In the genomic region with DNA sequence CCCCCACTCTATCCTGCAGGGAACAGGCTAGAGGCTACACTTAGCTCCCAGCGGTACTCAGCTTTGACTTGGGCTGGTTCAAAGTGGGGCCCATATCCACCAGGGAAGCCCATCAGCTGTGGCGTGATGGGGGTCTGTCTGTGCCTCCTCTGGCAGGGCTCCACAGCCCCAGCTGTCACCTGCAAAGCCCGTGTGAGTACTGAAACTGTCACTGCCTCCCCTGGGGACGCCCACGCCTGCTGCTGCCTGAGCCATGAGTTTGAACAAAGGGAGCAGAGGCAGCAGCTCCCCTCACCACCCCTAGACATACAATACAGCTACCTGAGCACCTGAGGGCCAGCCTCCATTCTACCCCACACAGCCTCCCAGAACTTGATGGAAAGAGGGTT, we compare ENCODE assay signal across 1 cellular context.
TF ChIP-seq lines count a peak whose summit lies in the region.

No MANE protein-coding gene starts in this region.

TF ChIP-seq in HCT116, 20 proteins besides CTCF, POLR2A, EP300 and RAD21 (continued from another document):
- TF ChIP-seq, protein P1, sequence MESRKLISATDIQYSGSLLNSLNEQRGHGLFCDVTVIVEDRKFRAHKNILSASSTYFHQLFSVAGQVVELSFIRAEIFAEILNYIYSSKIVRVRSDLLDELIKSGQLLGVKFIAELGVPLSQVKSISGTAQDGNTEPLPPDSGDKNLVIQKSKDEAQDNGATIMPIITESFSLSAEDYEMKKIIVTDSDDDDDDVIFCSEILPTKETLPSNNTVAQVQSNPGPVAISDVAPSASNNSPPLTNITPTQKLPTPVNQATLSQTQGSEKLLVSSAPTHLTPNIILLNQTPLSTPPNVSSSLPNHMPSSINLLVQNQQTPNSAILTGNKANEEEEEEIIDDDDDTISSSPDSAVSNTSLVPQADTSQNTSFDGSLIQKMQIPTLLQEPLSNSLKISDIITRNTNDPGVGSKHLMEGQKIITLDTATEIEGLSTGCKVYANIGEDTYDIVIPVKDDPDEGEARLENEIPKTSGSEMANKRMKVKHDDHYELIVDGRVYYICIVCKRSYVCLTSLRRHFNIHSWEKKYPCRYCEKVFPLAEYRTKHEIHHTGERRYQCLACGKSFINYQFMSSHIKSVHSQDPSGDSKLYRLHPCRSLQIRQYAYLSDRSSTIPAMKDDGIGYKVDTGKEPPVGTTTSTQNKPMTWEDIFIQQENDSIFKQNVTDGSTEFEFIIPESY (IDR thresholded peaks at IDR 0.05; ENCODE audit: extremely low read depth, insufficient replicate concordance, low read length), result no peak
- TF ChIP-seq SIN3A (IDR thresholded peaks at IDR 0.05; ENCODE audit: low read depth), result no peak
- no peak for TF ChIP-seq SP1 (IDR thresholded peaks at IDR 0.05; ENCODE audit: low read depth)
- no peak for TF ChIP-seq ELF1 (IDR thresholded peaks at IDR 0.05; ENCODE audit: borderline replicate concordance, low read depth)
- TF ChIP-seq YY1 (IDR thresholded peaks at IDR 0.05; ENCODE audit: extremely low read depth, insufficient replicate concordance, low read depth, low read length), result no peak
- no peak for TF ChIP-seq EZH2phosphoT487 (IDR thresholded peaks at IDR 0.05; ENCODE audit: borderline replicate concordance)
- no peak for TF ChIP-seq JUND (IDR thresholded peaks at IDR 0.05)
- no peak for TF ChIP-seq ZNF274 (IDR thresholded peaks at IDR 0.05; ENCODE audit: low read depth, low read length)
- TF ChIP-seq TCF7L2 (IDR thresholded peaks at IDR 0.05; ENCODE audit: borderline replicate concordance, extremely low read depth, insufficient read depth, insufficient read length), result no peak
- TF ChIP-seq CEBPB (IDR thresholded peaks at IDR 0.05; ENCODE audit: low read depth), result no peak
